26 cellular contexts compared by ENCODE assay signal in genomic region chr4:74018771-74019170, GRCh38. TPM values are rescaled to one million over a fixed set of nuclear protein-coding genes. Genes with fewer than 3 reads are reported as not detected.
DNase-seq lines count a peak whose midpoint lies in the region; TF ChIP-seq lines count a peak whose summit lies in the region.
"Had no signal": no experiment of that assay in that cellular context is flagged by ENCODE, and none has a peak within 500 bp of the region (broad histone marks: within the 10 kb centered on the region; RNA-seq: fewer than 3 reads in every experiment).

No MANE protein-coding gene starts in this region.

- DNase-seq in HT1080 (ENCODE audit: low read depth) (peak; percentile 16), NB4 (ENCODE audit: low read depth) (peak; percentile 16), amniotic epithelial cell (ENCODE audit: low read depth) (peak; percentile 54), retina (no peak), T1000 (lab: John Stamatoyannopoulos, UW) (no peak)
- DNase-seq in activated T-helper 2 cell treated with anti-CD3 and anti-CD28 coated beads, Interferon-gamma antibody, Interleukin-2, Interleukin-4, amounts not matched to agents 10 μg/mL and 5 μg/mL and 100 μg/mL, durations not matched to agents 14 hours and 24 hours and 36 hours (ENCODE audit: low spot score) = no peak
- no peak for DNase-seq in stimulated activated CD4-positive, alpha-beta T cell treated with anti-CD3 and anti-CD28 coated beads, Interleukin-12 subunit alpha, Interleukin-12 subunit beta, amount 100 ng/mL, for 4 hours
- DNase-seq: activated B cell treated with CpG ODN at 0.5 μM for 24 hours; activated T-cell treated with anti-CD3 and anti-CD28 coated beads, Interleukin-2, amount 50 U/mL, for 48 hours; brain microvascular endothelial cell; foreskin fibroblast; GF-D8; kidney; MG63; NCI-H187; NCI-H345; stimulated activated CD4-positive, alpha-beta T cell treated with anti-CD3 and anti-CD28 coated beads, Interleukin-4, amount 100 ng/mL, for 1 hour; T-cell had no signal

- H3K27me3 ChIP-seq in neutrophil = no peaks in the 10 kb centered on the region
- H3K27me3 ChIP-seq: brain microvascular endothelial cell, hepatocyte, MG63 had no signal

- H3K9me3 Mint-ChIP-seq in activated T-helper 2 cell treated with anti-CD3 and anti-CD28 coated beads, Interferon-gamma antibody, Interleukin-2, Interleukin-4, amounts not matched to agents 10 μg/mL and 5 μg/mL and 100 μg/mL, durations not matched to agents 14 hours and 24 hours and 36 hours = no peaks in the 10 kb centered on the region

- H3K36me3 Mint-ChIP-seq in activated T-helper 2 cell treated with anti-CD3 and anti-CD28 coated beads, Interferon-gamma antibody, Interleukin-2, Interleukin-4, amounts not matched to agents 10 μg/mL and 5 μg/mL and 100 μg/mL, durations not matched to agents 14 hours and 24 hours and 36 hours (ENCODE audit: low read depth) = no peaks in the 10 kb centered on the region
- H3K36me3 Mint-ChIP-seq: natural killer cell treated with Interleukin-12 subunit alpha and Interleukin-12 subunit beta and Interleukin-15 and Interleukin-18, amount 100 ng/mL, for 72 hours; T-cell had no signal

- H3K27ac ChIP-seq in neutrophil = peak overlapping the region; percentile 40
- H3K27ac ChIP-seq: brain microvascular endothelial cell, coronary artery, hepatocyte, parathyroid adenoma had no signal

- TF ChIP-seq POLR2A in NB4 (IDR thresholded peaks at IDR 0.05; ENCODE audit: extremely low read depth, insufficient read length) = no peak

- no peaks in the 10 kb centered on the region for H3K36me3 ChIP-seq in neutrophil
- H3K36me3 ChIP-seq: brain microvascular endothelial cell, MG63 had no signal

- no peak overlapping the region for H3K4me3 Mint-ChIP-seq in activated T-helper 2 cell treated with anti-CD3 and anti-CD28 coated beads, Interferon-gamma antibody, Interleukin-2, Interleukin-4, amounts not matched to agents 10 μg/mL and 5 μg/mL and 100 μg/mL, durations not matched to agents 14 hours and 24 hours and 36 hours (ENCODE audit: low read depth)
- H3K4me3 Mint-ChIP-seq: activated B cell treated with CpG ODN at 0.5 μM for 24 hours; natural killer cell treated with Interleukin-12 subunit alpha and Interleukin-12 subunit beta and Interleukin-15 and Interleukin-18, amount 100 ng/mL, for 72 hours; T-cell had no signal

- H3K27me3 Mint-ChIP-seq in activated T-helper 2 cell treated with anti-CD3 and anti-CD28 coated beads, Interferon-gamma antibody, Interleukin-2, Interleukin-4, amounts not matched to agents 10 μg/mL and 5 μg/mL and 100 μg/mL, durations not matched to agents 14 hours and 24 hours and 36 hours (ENCODE audit: low read depth) = no peaks in the 10 kb centered on the region
- H3K27me3 Mint-ChIP-seq: natural killer cell treated with Interleukin-12 subunit alpha and Interleukin-12 subunit beta and Interleukin-15 and Interleukin-18, amount 100 ng/mL, for 72 hours; T-cell had no signal

- peaks cover 12 to 16% of the 10 kb centered on the region in 2 experiments for H3K4me1 ChIP-seq in neutrophil (ENCODE audit: control insufficient read depth in 1 of 2, insufficient read depth in 1 of 2, low read depth in 1 of 2, low read length in 1 of 2)
- H3K4me1 ChIP-seq: parathyroid adenoma had no signal

- H3K9me3 ChIP-seq in neutrophil = no peaks in the 10 kb centered on the region
- H3K9me3 ChIP-seq: MG63 had no signal

- intact Hi-C loops in activated T-helper 2 cell treated with anti-CD3 and anti-CD28 coated beads, Interferon-gamma antibody, Interleukin-2, Interleukin-4, amounts not matched to agents 10 μg/mL and 5 μg/mL and 100 μg/mL, durations not matched to agents 14 hours and 24 hours and 36 hours (cut with micrococcal nuclease) = loop anchor here (10.0 kb wide), 1 partner anchor 354 kb away; no protein-coding TSS in a partner anchor

- peaks cover 24% of the 10 kb centered on the region for H3K4me1 Mint-ChIP-seq in activated T-helper 2 cell treated with anti-CD3 and anti-CD28 coated beads, Interferon-gamma antibody, Interleukin-2, Interleukin-4, amounts not matched to agents 10 μg/mL and 5 μg/mL and 100 μg/mL, durations not matched to agents 14 hours and 24 hours and 36 hours (ENCODE audit: low read depth)
- H3K4me1 Mint-ChIP-seq: activated B cell treated with CpG ODN at 0.5 μM for 24 hours had no signal

- no peak overlapping the region for H3K27ac Mint-ChIP-seq in activated T-helper 2 cell treated with anti-CD3 and anti-CD28 coated beads, Interferon-gamma antibody, Interleukin-2, Interleukin-4, amounts not matched to agents 10 μg/mL and 5 μg/mL and 100 μg/mL, durations not matched to agents 14 hours and 24 hours and 36 hours
- H3K27ac Mint-ChIP-seq: activated B cell treated with CpG ODN at 0.5 μM for 24 hours; natural killer cell treated with Interleukin-12 subunit alpha and Interleukin-12 subunit beta and Interleukin-15 and Interleukin-18, amount 100 ng/mL, for 72 hours; T-cell had no signal

- H3K4me3 ChIP-seq in NB4 (ENCODE audit: low read depth, low read length) (no peak overlapping the region), neutrophil (ENCODE audit: low read depth in 1 of 2, low read length in 1 of 2) (no peak overlapping the region)
- H3K4me3 ChIP-seq: coronary artery, hepatocyte, MG63 had no signal

- TF ChIP-seq CTCF in NB4 (IDR thresholded peaks at IDR 0.05; ENCODE audit: low read depth, low read length) (no peak), neutrophil (IDR thresholded peaks at IDR 0.05) (no peak)

RNA-seq across cellular contexts. Expression of gene CXCL3, which starts 19.7 kb away (rescaled TPM):
- total RNA-seq in HT1080 (2014; rRNA removed; shearing (Covaris generic)) = 3.8 and 5.5 TPM in 2 replicates
- polyA plus RNA-seq in HT1080 (2015; cell fraction: cytosol; rRNA removed) = 5.9 and 6.7 TPM in 2 replicates
- polyA plus RNA-seq in HT1080 (2015; cell fraction: nucleus; rRNA removed) = 8.1 and 13.5 TPM in 2 replicates
- total RNA-seq in activated T-helper 2 cell treated with anti-CD3 and anti-CD28 coated beads, Interferon-gamma antibody, Interleukin-2, Interleukin-4, amounts not matched to agents 10 μg/mL and 5 μg/mL and 100 μg/mL, durations not matched to agents 14 hours and 24 hours and 36 hours = 0.14 TPM in 1 of 2 replicates, not detected in the other
- total RNA-seq: activated B cell treated with CpG ODN at 0.5 μM for 24 hours; natural killer cell treated with Interleukin-12 subunit alpha and Interleukin-12 subunit beta and Interleukin-15 and Interleukin-18, amount 100 ng/mL, for 72 hours; skeletal muscle tissue; urinary bladder had no signal

RNA-seq across cellular contexts. Expression of gene CXCL5, which starts 20.3 kb away (rescaled TPM):
- total RNA-seq in HT1080 (2014; rRNA removed; shearing (Covaris generic)) = 0.10 TPM in 1 of 2 replicates, not detected in the other
- 0.03 TPM in 1 of 2 replicates, not detected in the other for polyA plus RNA-seq in HT1080 (2015; cell fraction: cytosol; rRNA removed)
- polyA plus RNA-seq in HT1080 (2015; cell fraction: nucleus; rRNA removed) = not detected in 2 replicates
- total RNA-seq in activated T-helper 2 cell treated with anti-CD3 and anti-CD28 coated beads, Interferon-gamma antibody, Interleukin-2, Interleukin-4, amounts not matched to agents 10 μg/mL and 5 μg/mL and 100 μg/mL, durations not matched to agents 14 hours and 24 hours and 36 hours = not detected in 2 replicates
- total RNA-seq: activated B cell treated with CpG ODN at 0.5 μM for 24 hours; natural killer cell treated with Interleukin-12 subunit alpha and Interleukin-12 subunit beta and Interleukin-15 and Interleukin-18, amount 100 ng/mL, for 72 hours had no signal

RNA-seq across cellular contexts. Expression of gene PPBP, which starts 30.8 kb away (rescaled TPM):
- not detected in 2 replicates for total RNA-seq in HT1080 (2014; rRNA removed; shearing (Covaris generic))
- polyA plus RNA-seq in HT1080 (2015; cell fraction: cytosol; rRNA removed) = 0.24 TPM in 1 of 2 replicates, not detected in the other
- polyA plus RNA-seq in HT1080 (2015; cell fraction: nucleus; rRNA removed) = not detected in 2 replicates
- not detected in 2 replicates for total RNA-seq in activated T-helper 2 cell treated with anti-CD3 and anti-CD28 coated beads, Interferon-gamma antibody, Interleukin-2, Interleukin-4, amounts not matched to agents 10 μg/mL and 5 μg/mL and 100 μg/mL, durations not matched to agents 14 hours and 24 hours and 36 hours
- total RNA-seq: kidney; natural killer cell treated with Interleukin-12 subunit alpha and Interleukin-12 subunit beta and Interleukin-15 and Interleukin-18, amount 100 ng/mL, for 72 hours had no signal
- polyA plus RNA-seq: BJ, hepatocyte had no signal

RNA-seq across cellular contexts. Expression of gene PF4, which starts 36.9 kb away (rescaled TPM):
- total RNA-seq in HT1080 (2014; rRNA removed; shearing (Covaris generic)) = not detected in 2 replicates
- not detected in 2 replicates for polyA plus RNA-seq in HT1080 (2015; cell fraction: cytosol; rRNA removed)
- not detected in 2 replicates for polyA plus RNA-seq in HT1080 (2015; cell fraction: nucleus; rRNA removed)
- total RNA-seq in activated T-helper 2 cell treated with anti-CD3 and anti-CD28 coated beads, Interferon-gamma antibody, Interleukin-2, Interleukin-4, amounts not matched to agents 10 μg/mL and 5 μg/mL and 100 μg/mL, durations not matched to agents 14 hours and 24 hours and 36 hours = not detected in 2 replicates
- total RNA-seq: activated B cell treated with CpG ODN at 0.5 μM for 24 hours; hepatocyte; kidney; natural killer cell treated with Interleukin-12 subunit alpha and Interleukin-12 subunit beta and Interleukin-15 and Interleukin-18, amount 100 ng/mL, for 72 hours had no signal
- polyA plus RNA-seq: BJ had no signal

Comparison
In these comparisons a context has a peak if more than half of its experiments do, and no peak if none do; other contexts are left out.
1. DNase-seq: peak in HT1080 (single experiment), NB4 (single experiment) and amniotic epithelial cell (single experiment); none in activated T-helper 2 cell treated with anti-CD3 and anti-CD28 coated beads, Interferon-gamma antibody, Interleukin-2, Interleukin-4, amounts not matched to agents 10 μg/mL and 5 μg/mL and 100 μg/mL, durations not matched to agents 14 hours and 24 hours and 36 hours (single experiment), retina (single experiment), stimulated activated CD4-positive, alpha-beta T cell treated with anti-CD3 and anti-CD28 coated beads, Interleukin-12 subunit alpha, Interleukin-12 subunit beta, amount 100 ng/mL, for 4 hours (single experiment) and T1000 (single experiment).